ENCODE assay signal across 31 cellular contexts in the genomic region with DNA sequence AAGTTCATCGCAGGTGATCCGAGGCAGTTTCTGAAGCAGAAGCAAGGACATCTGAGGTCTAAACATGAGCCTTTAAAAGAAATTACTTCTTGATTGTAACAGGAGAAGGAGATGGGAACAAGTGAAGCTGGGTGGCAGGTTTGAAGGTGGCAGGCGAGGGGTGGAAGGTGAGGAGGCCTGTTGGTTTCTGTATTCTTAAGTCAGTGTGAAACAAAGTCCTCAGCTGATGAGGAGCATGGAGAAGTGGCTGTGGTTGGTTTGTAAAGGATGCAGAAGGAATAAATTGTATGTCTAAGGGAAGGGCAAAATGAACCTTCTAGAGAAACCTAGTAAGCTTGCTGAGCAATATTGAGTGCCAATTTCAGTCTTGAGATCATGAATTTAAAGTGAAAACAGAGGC.
"Had no signal": no experiment of that assay in that cellular context is flagged by ENCODE, and none has a peak within 500 bp of the region (broad histone marks: within the 10 kb centered on the region; RNA-seq: fewer than 3 reads in every experiment).

No MANE protein-coding gene starts in this region.

- H3K27me3 ChIP-seq: left lung, neural progenitor cell, neutrophil, ovary, right atrium auricular region, right lobe of liver, suprapubic skin, transverse colon, upper lobe of left lung, vagina had no signal

- H3K9me3 Mint-ChIP-seq: stimulated activated naive CD8-positive, alpha-beta T cell treated with anti-CD3 and anti-CD28 coated beads, Interleukin-15, Interleukin-2, amounts not matched to agents 100 ng/mL and 50 ng/mL, for 24 hours had no signal

- H3K27ac ChIP-seq: left lung, lower lobe of right lung, neural progenitor cell, neutrophil, ovary, right atrium auricular region, right lobe of liver, suprapubic skin, thoracic aorta, transverse colon, upper lobe of left lung, vagina had no signal

- H3K36me3 ChIP-seq: left lung, lower lobe of right lung, neural progenitor cell, neutrophil, ovary, right atrium auricular region, right lobe of liver, suprapubic skin, thoracic aorta, transverse colon, upper lobe of left lung, vagina had no signal

- H3K4me1 ChIP-seq: left lung, lower lobe of right lung, neural progenitor cell, right atrium auricular region, right lobe of liver, suprapubic skin, transverse colon, upper lobe of left lung, vagina had no signal

- H3K4me1 Mint-ChIP-seq: mesothelial cell of epicardium, nephron progenitor cell had no signal

- FAIRE-seq: islet of Langerhans, kidney had no signal

- H3K36me3 Mint-ChIP-seq: mesothelial cell of epicardium; natural killer cell; neural progenitor cell; stimulated activated effector memory CD8-positive, alpha-beta T cell treated with anti-CD3 and anti-CD28 coated beads, Interleukin-12 subunit alpha, Interleukin-12 subunit beta, amount 100 ng/mL, for 72 hours had no signal

- H3K9ac ChIP-seq: neural progenitor cell had no signal

- H3K4me2 ChIP-seq: neural progenitor cell had no signal

- H3K27me3 Mint-ChIP-seq: naive B cell; stimulated activated naive CD8-positive, alpha-beta T cell treated with anti-CD3 and anti-CD28 coated beads, Interleukin-15, Interleukin-2, amounts not matched to agents 100 ng/mL and 50 ng/mL, for 24 hours had no signal

- H3K4me3 Mint-ChIP-seq: mesothelial cell of epicardium; naive B cell; natural killer cell; nephron progenitor cell; neural progenitor cell; stimulated activated effector memory CD8-positive, alpha-beta T cell treated with anti-CD3 and anti-CD28 coated beads, Interleukin-12 subunit alpha, Interleukin-12 subunit beta, amount 100 ng/mL, for 72 hours; stimulated activated naive CD8-positive, alpha-beta T cell treated with anti-CD3 and anti-CD28 coated beads, Interleukin-15, Interleukin-2, amounts not matched to agents 100 ng/mL and 50 ng/mL, for 24 hours had no signal

- H3K27ac Mint-ChIP-seq: mesothelial cell of epicardium; naive B cell; natural killer cell; nephron progenitor cell; neural progenitor cell; progenitor cell of endocrine pancreas; stimulated activated effector memory CD8-positive, alpha-beta T cell treated with anti-CD3 and anti-CD28 coated beads, Interleukin-12 subunit alpha, Interleukin-12 subunit beta, amount 100 ng/mL, for 72 hours; stimulated activated naive CD8-positive, alpha-beta T cell treated with anti-CD3 and anti-CD28 coated beads, Interleukin-15, Interleukin-2, amounts not matched to agents 100 ng/mL and 50 ng/mL, for 24 hours had no signal

- ATAC-seq: left colon; left lung; lower lobe of right lung; natural killer cell; right lobe of liver; stimulated activated effector memory CD8-positive, alpha-beta T cell treated with anti-CD3 and anti-CD28 coated beads, Interleukin-12 subunit alpha, Interleukin-12 subunit beta, amount 100 ng/mL, for 72 hours had no signal

- H3K4me3 ChIP-seq: left lung, lower lobe of right lung, neural progenitor cell, ovary, right atrium auricular region, right lobe of liver, suprapubic skin, thoracic aorta, transverse colon, upper lobe of left lung, vagina had no signal

- DNase-seq: hippocampal formation; kidney; left colon; left lung; lower lobe of right lung; mammary epithelial cell; mesendoderm; naive B cell; natural killer cell; nephron progenitor cell; occipital lobe; ovary; right lobe of liver; stimulated activated CD4-positive, alpha-beta T cell treated with anti-CD3 and anti-CD28 coated beads, Interleukin-12 subunit alpha, Interleukin-12 subunit beta, amount 100 ng/mL, for 4 hours; stimulated activated CD4-positive, alpha-beta T cell treated with anti-CD3 and anti-CD28 coated beads, Interleukin-15, amount 100 ng/mL, for 24 hours; stimulated activated CD4-positive, alpha-beta T cell treated with anti-CD3 and anti-CD28 coated beads, Interleukin-2, amount 100 ng/mL, for 24 hours; stimulated activated CD4-positive, alpha-beta T cell treated with anti-CD3 and anti-CD28 coated beads, Interleukin-4, amount 100 ng/mL, for 1 hour; stimulated activated naive CD4-positive, alpha-beta T cell; transverse colon; upper lobe of left lung had no signal

- H3K9me3 ChIP-seq: lower lobe of right lung, neutrophil, ovary, right atrium auricular region, right lobe of liver, suprapubic skin, thoracic aorta, transverse colon, upper lobe of left lung, vagina had no signal

- H2AFZ ChIP-seq: neural progenitor cell had no signal
